19 cellular contexts compared by ENCODE assay signal in genomic region chr11:78478536-78478935, GRCh38.
"Had no signal": no experiment of that assay in that cellular context is flagged by ENCODE, and none has a peak within 500 bp of the region (broad histone marks: within the 10 kb centered on the region; RNA-seq: fewer than 3 reads in every experiment).

No MANE protein-coding gene starts in this region.

- H3K36me3 ChIP-seq: gastrocnemius medialis, left lung, lower lobe of right lung had no signal

- ATAC-seq: effector memory CD8-positive, alpha-beta T cell; gastrocnemius medialis; heart right ventricle; left cardiac atrium; left lung; left ventricle myocardium superior; lower lobe of right lung; mucosa of descending colon had no signal

- H3K27me3 ChIP-seq: esophagus squamous epithelium, gastrocnemius medialis, heart right ventricle, left lung had no signal

- DNase-seq: effector CD8-positive, alpha-beta T cell; effector memory CD8-positive, alpha-beta T cell; endodermal cell; esophagus squamous epithelium; foreskin fibroblast; foreskin melanocyte; gastrocnemius medialis; glutamatergic neuron; head of caudate nucleus; heart right ventricle; hippocampal formation; left cardiac atrium; left lung; left ventricle myocardium superior; lower lobe of right lung; mesenchymal stem cell; mucosa of descending colon; naive B cell had no signal

- H3K9me3 ChIP-seq: esophagus squamous epithelium, gastrocnemius medialis, left lung, lower lobe of right lung, mucosa of descending colon had no signal

- H3K27ac ChIP-seq: coronary artery, gastrocnemius medialis, heart right ventricle, left lung, lower lobe of right lung had no signal

- H3K4me3 ChIP-seq: coronary artery, esophagus squamous epithelium, gastrocnemius medialis, heart right ventricle, left lung, lower lobe of right lung, mucosa of descending colon had no signal

- H3K4me1 ChIP-seq: esophagus squamous epithelium, gastrocnemius medialis, heart right ventricle, left lung, lower lobe of right lung had no signal
